ENCODE assay signal across 19 cellular contexts in the genomic region with DNA sequence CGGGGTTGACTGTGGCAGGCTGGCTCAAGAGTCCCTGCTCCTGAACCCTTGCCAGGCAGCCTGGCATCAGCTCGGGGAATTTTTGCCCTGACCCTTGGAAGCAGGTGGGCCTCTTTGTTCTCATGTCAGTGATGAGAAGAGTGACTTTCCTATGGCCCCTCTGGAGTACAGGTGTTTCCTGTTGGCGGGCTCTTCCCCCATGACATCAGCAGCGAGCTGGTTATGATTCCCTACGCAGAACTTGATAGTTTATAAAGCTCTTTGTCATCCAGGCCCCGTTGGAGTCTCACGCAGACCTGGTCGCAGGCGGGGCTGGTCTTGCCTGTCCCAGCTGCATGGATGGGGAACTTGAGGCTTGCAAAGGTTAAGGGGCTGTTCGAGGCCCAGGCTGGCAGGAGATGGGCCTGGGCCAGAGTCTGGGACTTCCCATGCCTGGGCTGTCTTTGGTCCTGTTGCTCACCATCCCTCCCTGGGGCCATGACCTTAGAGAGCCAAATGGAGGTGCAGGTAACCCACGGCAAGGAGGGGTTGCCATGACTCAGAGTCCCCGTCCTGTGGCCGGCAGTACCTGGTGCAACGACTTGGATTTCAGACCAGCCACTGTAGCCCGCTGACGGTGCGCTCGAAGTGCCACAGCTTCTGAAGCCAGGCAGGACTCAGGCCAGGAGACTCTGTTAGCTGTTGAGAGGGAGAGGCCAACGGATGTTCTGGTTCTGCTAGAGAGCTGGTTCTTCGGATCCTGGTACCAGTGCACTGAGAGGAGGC. TPM values are rescaled to one million over a fixed set of nuclear protein-coding genes. Genes with fewer than 3 reads are reported as not detected.
DNase-seq lines count a peak whose midpoint lies in the region; ATAC-seq, FAIRE-seq and TF ChIP-seq lines count a peak whose summit lies in the region.
"Had no signal": no experiment of that assay in that cellular context is flagged by ENCODE, and none has a peak within 500 bp of the region (broad histone marks: within the 10 kb centered on the region; RNA-seq: fewer than 3 reads in every experiment).

No MANE protein-coding gene starts in this region.

- H3K27me3 ChIP-seq in suprapubic skin (no peaks in the 10 kb centered on the region), MG63 (no peaks in the 10 kb centered on the region)
- H3K27me3 ChIP-seq: SJCRH30 had no signal

- 71% methylated on average over 9 of the region's 20 CpGs for WGBS in suprapubic skin

- intact Hi-C loops in Right ventricle myocardium inferior (cut with DNase I) (no loop called here), Right ventricle myocardium superior (cut with DNase I) (no loop called here), kidney (cut with DNase I) (no loop called here)

- H3K27ac ChIP-seq in VCaP: peak overlapping the region; percentile 73
- H3K27ac ChIP-seq in kidney (ENCODE audit: low read depth in 2 of 2, low read length in 2 of 2): peak overlapping the region; percentile 13
- no peak overlapping the region for H3K27ac ChIP-seq in suprapubic skin
- H3K27ac ChIP-seq: SJCRH30 had no signal

- TF ChIP-seq EP300 in suprapubic skin (IDR thresholded peaks at IDR 0.05): no peak

- no peak for TF ChIP-seq CTCF in VCaP (conservative IDR thresholded peaks at IDR 0.05)
- no peak for TF ChIP-seq CTCF in kidney (IDR thresholded peaks at IDR 0.05; ENCODE audit: borderline replicate concordance, extremely low read depth, insufficient read depth)
- TF ChIP-seq CTCF in suprapubic skin (IDR thresholded peaks at IDR 0.05): no peak

- no peak for TF ChIP-seq POLR2A in suprapubic skin (IDR thresholded peaks at IDR 0.05)

- H3K9me3 ChIP-seq in kidney (ENCODE audit: control insufficient read depth in 1 of 2, low read length in 2 of 2) (no peaks in the 10 kb centered on the region), suprapubic skin (no peaks in the 10 kb centered on the region), MG63 (no peaks in the 10 kb centered on the region)
- H3K9me3 ChIP-seq: SJCRH30 had no signal

- H3K9ac ChIP-seq in kidney (ENCODE audit: low read length in 2 of 2): no peak overlapping the region

- ATAC-seq in Right ventricle myocardium inferior: no peak
- ATAC-seq in Right ventricle myocardium superior (ENCODE audit: poor library complexity): no peak

- FAIRE-seq in kidney (lab: Jason Lieb, UNC): no peak
- FAIRE-seq: A204.1, GM12892, H1, RCC 7860 had no signal

- H3K4me3 ChIP-seq in kidney (ENCODE audit: low read length in 2 of 2) (no peak overlapping the region), suprapubic skin (no peak overlapping the region), MG63 (no peak overlapping the region)
- H3K4me3 ChIP-seq: SJCRH30 had no signal

- DNase-seq in Right ventricle myocardium inferior (ENCODE audit: missing footprints) (peak; percentile 65), Right ventricle myocardium superior (no peak), kidney (no peak), suprapubic skin (ENCODE audit: low spot score in 2 of 2) (no peak), MG63 (no peak)
- no peak for DNase-seq in stimulated activated CD4-positive, alpha-beta T cell treated with anti-CD3 and anti-CD28 coated beads, Interleukin-4, amount 100 ng/mL, for 24 hours
- DNase-seq: C1 segment of cervical spinal cord, GDM1, KG1, NCI-H1048, NCI-H146, NCI-H2227 treated with DMSO at 0.1 percent for 48 hours, NCI-H524, SJCRH30 had no signal

- H3K4me1 ChIP-seq in kidney (ENCODE audit: control insufficient read depth in 1 of 2, insufficient read depth in 1 of 2, low read depth in 1 of 2, low read length in 2 of 2) (peaks cover 0 to 3% of the 10 kb centered on the region in 2 donors), suprapubic skin (peaks cover 2% of the 10 kb centered on the region)

- H3K36me3 ChIP-seq in kidney (ENCODE audit: control insufficient read depth in 1 of 2, insufficient read depth in 2 of 2, low read length in 2 of 2) (peaks cover 32 to 53% of the 10 kb centered on the region in 2 donors), suprapubic skin (peaks cover 85% of the 10 kb centered on the region), MG63 (peaks cover 10% of the 10 kb centered on the region)

RNA-seq across cellular contexts. Expression of gene PPP6R3, which starts 45.9 kb away (rescaled TPM):
- total RNA-seq in Right ventricle myocardium inferior (83.5 TPM), Right ventricle myocardium superior (73.9 TPM), kidney (108 TPM), suprapubic skin (100 to 1,000 TPM in 1 of 4 donors, 10 to 100 TPM in 3; 81.8 to 197 (median 97.0) TPM)
- polyA plus RNA-seq in kidney (ENCODE audit: insufficient read depth, low read depth, low replicate concordance): 30.3 TPM
- 68.5 and 143 TPM in 2 replicates for total RNA-seq in MG63 (2014; rRNA removed; shearing (Covaris generic); ENCODE audit: low replicate concordance)
